Comparison of ENCODE assay signal across 10 cellular contexts in the genomic region with DNA sequence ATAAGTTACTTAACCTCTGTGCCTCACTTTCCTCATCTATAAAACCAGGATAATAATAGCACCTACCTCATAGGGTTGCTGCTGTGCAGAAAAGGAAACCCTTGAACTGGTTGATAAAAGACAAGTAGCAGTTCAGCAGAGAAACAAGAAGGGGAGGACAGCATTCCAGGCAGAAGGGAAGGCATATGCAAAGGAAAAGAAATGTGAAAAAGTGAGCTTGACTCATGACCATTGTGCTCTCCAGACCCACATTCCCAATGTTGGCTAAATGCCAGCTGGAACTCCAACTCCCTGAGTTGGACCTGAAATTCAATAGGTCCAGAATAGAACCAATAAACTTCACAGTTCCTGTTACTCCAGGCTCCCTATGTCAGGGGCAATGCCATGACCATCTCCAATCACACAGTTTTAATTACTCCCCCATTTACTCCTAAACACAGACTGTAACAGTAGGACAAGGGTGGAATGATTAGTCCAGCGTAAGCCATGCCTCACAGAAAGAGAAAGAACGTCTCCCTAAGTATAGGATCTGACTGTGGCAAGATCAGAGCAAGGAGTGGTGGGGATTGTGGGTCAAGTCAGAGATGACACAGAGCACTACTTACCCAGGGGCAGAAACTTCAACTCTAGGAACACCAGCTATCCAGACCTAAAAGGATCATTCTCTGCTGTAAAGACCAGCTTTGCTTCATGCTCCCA. TPM values are rescaled to one million over a fixed set of nuclear protein-coding genes. Genes with fewer than 3 reads are reported as not detected.
DNase-seq lines count a peak whose midpoint lies in the region; ATAC-seq and TF ChIP-seq lines count a peak whose summit lies in the region.
"Had no signal": no experiment of that assay in that cellular context is flagged by ENCODE, and none has a peak within 500 bp of the region (broad histone marks: within the 10 kb centered on the region; RNA-seq: fewer than 3 reads in every experiment).

No MANE protein-coding gene starts in this region.

- no peaks in the 10 kb centered on the region for H3K36me3 Mint-ChIP-seq in CD4-positive, alpha-beta T cell (ENCODE audit: low read depth)

- H3K36me3 ChIP-seq in MG63, result no peaks in the 10 kb centered on the region

- H3K4me3 Mint-ChIP-seq in CD4-positive, alpha-beta T cell, result no peak overlapping the region
- H3K4me3 Mint-ChIP-seq: activated CD4-positive, alpha-beta T cell treated with anti-CD3 and anti-CD28 coated beads, Interleukin-2, amount 10 ng/mL, durations not matched to agents 7 days and 5 days had no signal

- H3K27ac ChIP-seq in CD4-positive, alpha-beta T cell (ENCODE audit: low read depth, low read length), result no peak overlapping the region

- intact Hi-C loops in CD4-positive, alpha-beta T cell (cut with DNase I, micrococcal nuclease), result no loop called here

- peak overlapping the region; percentile 43 for H3K27ac Mint-ChIP-seq in CD4-positive, alpha-beta T cell
- H3K27ac Mint-ChIP-seq: activated CD4-positive, alpha-beta T cell treated with anti-CD3 and anti-CD28 coated beads, Interleukin-2, amount 10 ng/mL, durations not matched to agents 7 days and 5 days had no signal

- POLR2A ChIA-PET in CD4-positive, alpha-beta T cell (lab: Charles Lee), result interaction anchor here (1.2 kb wide), 1 partner anchor 8 kb away, joined by 3 read pairs; no protein-coding TSS in a partner anchor

- H3K9me3 Mint-ChIP-seq in CD4-positive, alpha-beta T cell, result no peaks in the 10 kb centered on the region
- H3K9me3 Mint-ChIP-seq: activated CD4-positive, alpha-beta T cell treated with anti-CD3 and anti-CD28 coated beads, Interleukin-2, amount 10 ng/mL, durations not matched to agents 7 days and 5 days had no signal

- DNase-seq in CD4-positive, alpha-beta T cell, result no peak
- peak; percentile 22 for DNase-seq in MG63
- peak; percentile 29 for DNase-seq in epidermal melanocyte (ENCODE audit: insufficient read length, low spot score)
- DNase-seq in lung microvascular endothelial cell (ENCODE audit: low read depth in 2 of 2), result peak; percentile 74 to 76
- DNase-seq in stimulated activated CD4-positive, alpha-beta T cell treated with anti-CD3 and anti-CD28 coated beads, Interleukin-15, amount 100 ng/mL, for 24 hours, result no peak
- no peak for DNase-seq in NCI-H1092 treated with DMSO at 0.1 percent for 48 hours (lab: John Stamatoyannopoulos, UW)
- DNase-seq in SIG-M5 (lab: John Stamatoyannopoulos, UW), result no peak
- no peak for DNase-seq in COLO829 (ENCODE audit: low spot score)
- DNase-seq: activated CD4-positive, alpha-beta T cell treated with anti-CD3 and anti-CD28 coated beads, Interleukin-2, amount 10 ng/mL, durations not matched to agents 7 days and 5 days; NCI-H1417 treated with DMSO at 0.1 percent for 48 hours had no signal

- no peak for ATAC-seq in CD4-positive, alpha-beta T cell (ENCODE audit: poor library complexity)

- CTCF ChIA-PET in CD4-positive, alpha-beta T cell (lab: Charles Lee), result no interaction called here

- TF ChIP-seq CTCF in CD4-positive, alpha-beta T cell (IDR thresholded peaks at IDR 0.05), result no peak

- no peaks in the 10 kb centered on the region for H3K27me3 Mint-ChIP-seq in CD4-positive, alpha-beta T cell
- H3K27me3 Mint-ChIP-seq: activated CD4-positive, alpha-beta T cell treated with anti-CD3 and anti-CD28 coated beads, Interleukin-2, amount 10 ng/mL, durations not matched to agents 7 days and 5 days had no signal

- H3K27me3 ChIP-seq in CD4-positive, alpha-beta T cell (ENCODE audit: control insufficient read depth, insufficient read depth, low read length), result no peaks in the 10 kb centered on the region
- H3K27me3 ChIP-seq in MG63, result no peaks in the 10 kb centered on the region

- H3K4me3 ChIP-seq in MG63, result no peak overlapping the region

- H3K9me3 ChIP-seq in CD4-positive, alpha-beta T cell (ENCODE audit: control insufficient read depth, low read length), result no peaks in the 10 kb centered on the region
- no peaks in the 10 kb centered on the region for H3K9me3 ChIP-seq in MG63

- peaks cover 46% of the 10 kb centered on the region for H3K4me1 Mint-ChIP-seq in CD4-positive, alpha-beta T cell (ENCODE audit: low read depth)

RNA-seq across cellular contexts. Expression of a gene that starts 26.9 kb away (rescaled TPM):
- total RNA-seq in CD4-positive, alpha-beta T cell, result 10 to 100 TPM; 47.4 to 48.3 TPM
- 7.8 and 11.0 TPM in 2 replicates for total RNA-seq in MG63 (2014; rRNA removed; shearing (Covaris generic); ENCODE audit: low replicate concordance)
- total RNA-seq in lung microvascular endothelial cell, result 22.9 and 26.6 TPM in 2 replicates

Comparison
In these comparisons a context has a peak if more than half of its experiments do, and no peak if none do; other contexts are left out.
1. DNase-seq: peak in MG63 (single experiment), epidermal melanocyte (single experiment) and lung microvascular endothelial cell (2 of 2); none in CD4-positive, alpha-beta T cell (0 of 10), stimulated activated CD4-positive, alpha-beta T cell treated with anti-CD3 and anti-CD28 coated beads, Interleukin-15, amount 100 ng/mL, for 24 hours (single experiment), NCI-H1092 treated with DMSO at 0.1 percent for 48 hours (single experiment), SIG-M5 (single experiment) and COLO829 (single experiment).